Comparison of ENCODE assay signal across 2 cellular contexts in genomic region chr1:151402764-151403163, GRCh38.
TF ChIP-seq lines count a peak whose summit lies in the region.

No MANE protein-coding gene starts in this region.

TF ChIP-seq in H1, 55 proteins besides CTCF, POLR2A, EP300 and RAD21:
- TF ChIP-seq PHF8 (conservative IDR thresholded peaks at IDR 0.05; ENCODE audit: low read depth, low read length): no peak
- TF ChIP-seq POLR2AphosphoS5 (IDR thresholded peaks at IDR 0.05; ENCODE audit: low read depth, low read length): peak; percentile 39

TF ChIP-seq in HEK293T, 16 proteins besides CTCF, POLR2A, EP300 and RAD21:
- TF ChIP-seq FOXK2 (IDR thresholded peaks at IDR 0.05) (no peak), ZNF384 (IDR thresholded peaks at IDR 0.05) (no peak), SUZ12 (IDR thresholded peaks at IDR 0.05) (no peak), PKNOX1 (IDR thresholded peaks at IDR 0.05) (no peak), SP1 (IDR thresholded peaks at IDR 0.05) (no peak)
